In the genomic region with DNA sequence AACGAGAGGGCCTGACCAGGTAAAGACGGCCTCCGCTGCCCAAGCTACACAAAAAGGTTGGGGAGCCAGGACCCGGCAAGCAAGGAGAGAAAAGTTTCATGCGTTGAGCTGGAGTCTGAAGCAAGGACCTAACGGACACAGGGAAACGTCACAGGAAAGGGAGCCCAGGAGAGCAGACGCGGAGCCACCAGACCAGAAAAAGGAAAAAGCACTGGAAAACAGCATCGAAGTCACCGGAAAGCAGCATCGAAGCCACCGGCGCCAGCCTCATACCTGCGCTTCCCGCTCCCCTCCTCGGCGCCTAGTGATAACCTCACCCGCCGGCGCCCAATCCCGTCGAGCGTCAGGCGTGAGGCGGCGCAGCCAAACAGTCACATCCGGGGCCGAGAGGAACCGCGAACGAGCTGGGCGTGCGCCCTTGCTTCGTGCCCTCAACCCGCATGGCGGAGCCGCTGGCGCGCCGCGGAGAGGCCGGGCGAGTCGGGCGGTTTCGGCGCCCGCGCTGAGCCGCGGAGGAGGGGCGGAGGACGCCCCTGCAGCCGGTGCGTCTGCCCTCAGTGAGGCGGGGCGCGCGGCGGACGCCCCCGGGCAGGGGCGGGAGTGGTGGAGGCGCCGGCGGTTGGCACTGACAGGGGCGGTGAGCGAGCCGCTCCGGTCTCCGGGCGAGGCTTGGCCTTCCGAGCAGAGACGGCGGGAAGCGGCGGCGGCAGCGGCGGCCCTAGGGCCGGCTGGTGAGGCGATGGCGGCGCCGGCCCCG, we compare ENCODE assay signal across 8 cellular contexts. TPM values are rescaled to one million over a fixed set of nuclear protein-coding genes. Genes with fewer than 3 reads are reported as not detected.
DNase-seq lines count a peak whose midpoint lies in the region; ATAC-seq and TF ChIP-seq lines count a peak whose summit lies in the region.

TSS of gene FBXO45 (plus strand) at position 415 of the 757 bp plus-strand sequence. CDS start at position 740, 325 bp downstream.
TSS of gene WDR53 (minus strand) at position 309 of the 757 bp plus-strand sequence. CDS start 7,079 bp downstream, outside the sequence.

- TF ChIP-seq CTCF in epithelial cell of esophagus (IDR thresholded peaks at IDR 0.05; ENCODE audit: insufficient read depth, low read depth, low read length, missing control alignments), result no peak

- no peak for TF ChIP-seq RAD21 in Ishikawa (IDR thresholded peaks at IDR 0.05; ENCODE audit: low read depth)

- DNase-seq in DMS153 treated with DMSO at 0.1 percent for 48 hours (lab: John Stamatoyannopoulos, UW; ENCODE audit: unreplicated experiment) (peak; percentile 77), OCI-M2 (lab: John Stamatoyannopoulos, UW; ENCODE audit: unreplicated experiment) (peak; percentile 46), activated T-cell treated with anti-CD3 and anti-CD28 coated beads for 4 hours (peak; percentile 88), epithelial cell of esophagus (ENCODE audit: low read depth) (peak; percentile 98)
- DNase-seq in stimulated activated CD8-positive, alpha-beta memory T cell treated with anti-CD3 and anti-CD28 coated beads, Interleukin-2, amount 100 ng/mL, for 48 hours (ENCODE audit: low read depth in 2 of 2), result peak; percentile 92 to 93

- no peaks in the 10 kb centered on the region for H3K27me3 ChIP-seq in mononuclear cell (ENCODE audit: insufficient read depth, low read length)

- H3K4me3 ChIP-seq in epithelial cell of esophagus (ENCODE audit: low read length) (peak within 1 kb of the TSS; percentile 93), mononuclear cell (ENCODE audit: low read length) (peak within 1 kb of the TSS; percentile 81)

- peaks cover 48% of the 10 kb centered on the region for H3K4me1 ChIP-seq in mononuclear cell (ENCODE audit: insufficient read depth, low read length)

- ATAC-seq in GM21619 (IDR thresholded peaks at IDR 0.05; ENCODE audit: unreplicated experiment), result peak; percentile 93

- H3K9me3 ChIP-seq in mononuclear cell (ENCODE audit: low read depth, low read length), result no peaks in the 10 kb centered on the region

- TF ChIP-seq EP300 in Ishikawa (IDR thresholded peaks at IDR 0.05; ENCODE audit: borderline replicate concordance), result no peak

TF ChIP-seq in Ishikawa, 13 proteins besides CTCF, POLR2A, EP300 and RAD21:
- TF ChIP-seq FOXM1 (IDR thresholded peaks at IDR 0.05; ENCODE audit: borderline replicate concordance, low read depth) (no peak), USF1 (IDR thresholded peaks at IDR 0.05) (0 out of 2 replicates have a peak, but pooled peaks have one; percentile 35), EGR1 (IDR thresholded peaks at IDR 0.05) (peak; percentile 75), NFIC (IDR thresholded peaks at IDR 0.05) (no peak; the same call in 1 of the 2 replicates), TAF1 (IDR thresholded peaks at IDR 0.05; ENCODE audit: low read depth) (peak; percentile 75), TEAD4 (IDR thresholded peaks at IDR 0.05) (peak; percentile 11; the same call in 1 of the 2 replicates), CEBPB (IDR thresholded peaks at IDR 0.05) (no peak), YY1 (IDR thresholded peaks at IDR 0.05; ENCODE audit: low read depth) (peak; percentile 99), REST (IDR thresholded peaks at IDR 0.05; ENCODE audit: low read depth) (no peak), TCF12 (IDR thresholded peaks at IDR 0.05; ENCODE audit: low read depth) (peak; percentile 71; the same call in 1 of the 2 replicates), ZBTB7A (IDR thresholded peaks at IDR 0.05; ENCODE audit: low read depth) (no peak), CREB1 (IDR thresholded peaks at IDR 0.05; ENCODE audit: low read depth) (peak; percentile 99)
- TF ChIP-seq, protein P1, sequence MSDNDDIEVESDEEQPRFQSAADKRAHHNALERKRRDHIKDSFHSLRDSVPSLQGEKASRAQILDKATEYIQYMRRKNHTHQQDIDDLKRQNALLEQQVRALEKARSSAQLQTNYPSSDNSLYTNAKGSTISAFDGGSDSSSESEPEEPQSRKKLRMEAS (IDR thresholded peaks at IDR 0.05), result peak; percentile 96
TF ChIP-seq in Ishikawa: peak in this region for 8.

RNA-seq across cellular contexts. Expression of gene FBXO45, which starts in this region (rescaled TPM):
- 8.7 TPM for total RNA-seq in mononuclear cell

RNA-seq across cellular contexts. Expression of gene WDR53, which starts in this region (rescaled TPM):
- 7.0 TPM for total RNA-seq in mononuclear cell

Comparison
In these comparisons a context has a peak if more than half of its experiments do, and no peak if none do; other contexts are left out.
1. Peak in every context shown above with its lines: DNase-seq, ATAC-seq and H3K4me3 ChIP-seq.
2. DNase-seq: peak in every context shown above with its lines; median percentile 98 in epithelial cell of esophagus; 92 in stimulated activated CD8-positive, alpha-beta memory T cell treated with anti-CD3 and anti-CD28 coated beads, Interleukin-2, amount 100 ng/mL, for 48 hours; 88 in activated T-cell treated with anti-CD3 and anti-CD28 coated beads for 4 hours; 77 in DMS153 treated with DMSO at 0.1 percent for 48 hours; 46 in OCI-M2.